Comparison of ENCODE assay signal across 25 cellular contexts in the genomic region with DNA sequence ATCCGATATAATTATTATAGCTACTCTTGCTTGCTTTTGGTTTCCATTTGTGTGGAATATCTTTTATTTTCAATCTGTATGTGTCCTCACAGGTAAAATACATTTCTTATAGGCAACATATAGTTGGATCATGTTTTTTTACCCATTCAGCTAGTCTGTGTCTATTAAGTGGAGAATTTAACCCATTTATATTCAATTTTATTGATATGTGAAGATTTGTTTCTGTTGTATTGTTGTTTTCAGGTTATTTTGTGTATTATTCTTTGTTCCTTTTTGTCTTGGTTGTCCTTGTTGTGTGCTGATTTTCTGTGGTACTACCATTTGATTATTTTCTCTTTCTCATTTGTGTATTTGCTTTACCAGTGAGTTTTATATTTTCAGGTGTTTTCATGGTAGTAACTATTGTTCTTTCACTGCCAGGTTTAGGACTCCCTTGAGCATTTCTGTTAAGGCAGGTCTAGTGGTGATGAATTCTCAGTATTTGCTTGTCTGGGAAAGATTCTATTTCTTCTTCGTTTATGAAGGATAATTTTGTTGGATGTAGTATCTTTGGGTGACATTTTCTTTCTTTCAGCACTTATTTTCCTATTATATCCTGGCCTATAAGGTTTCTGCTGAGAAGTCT.
A peak's percentile ranks its signal among the peaks of the same experiment; 100 is the strongest.
DNase-seq lines count a peak whose midpoint lies in the region; ATAC-seq, FAIRE-seq and TF ChIP-seq lines count a peak whose summit lies in the region.
"Had no signal": no experiment of that assay in that cellular context is flagged by ENCODE, and none has a peak within 500 bp of the region (broad histone marks: within the 10 kb centered on the region; RNA-seq: fewer than 3 reads in every experiment).

No MANE protein-coding gene starts in this region.

- intact Hi-C loops in natural killer cell (cut with micrococcal nuclease): no loop called here
- intact Hi-C loops in K562 (cut with micrococcal nuclease): no loop called here

- no peaks in the 10 kb centered on the region for H3K4me1 ChIP-seq in K562 (replicated peaks in 1 of 2; ENCODE audit: control insufficient read depth in 2 of 2, insufficient read depth in 2 of 2, low read length in 2 of 2)
- H3K4me1 ChIP-seq: A549, BE2C had no signal

- H3K4me3 Mint-ChIP-seq in natural killer cell treated with Interleukin-12 subunit alpha and Interleukin-12 subunit beta and Interleukin-15 and Interleukin-18, amount 100 ng/mL, for 72 hours: no peak overlapping the region
- H3K4me3 Mint-ChIP-seq in natural killer cell: no peak overlapping the region
- no peak overlapping the region for H3K4me3 Mint-ChIP-seq in stimulated activated effector memory CD8-positive, alpha-beta T cell treated with anti-CD3 and anti-CD28 coated beads, Interleukin-12 subunit alpha, Interleukin-12 subunit beta, amount 100 ng/mL, for 72 hours
- no peak overlapping the region for H3K4me3 Mint-ChIP-seq in osteocyte (ENCODE audit: unreplicated experiment)
- H3K4me3 Mint-ChIP-seq: GM23338, H9, HFFc6 had no signal

- H2AFZ ChIP-seq in K562 (ENCODE audit: low read depth, low read length): no peak overlapping the region
- H2AFZ ChIP-seq: GM23338 had no signal

- no peak overlapping the region for H3K4me3 ChIP-seq in K562
- H3K4me3 ChIP-seq: A549, GM23338 had no signal

- no peaks in the 10 kb centered on the region for H3K27me3 Mint-ChIP-seq in natural killer cell treated with Interleukin-12 subunit alpha and Interleukin-12 subunit beta and Interleukin-15 and Interleukin-18, amount 100 ng/mL, for 72 hours
- H3K27me3 Mint-ChIP-seq in natural killer cell (ENCODE audit: low read depth in 2 of 2) (no peaks in the 10 kb centered on the region), osteocyte (ENCODE audit: unreplicated experiment) (no peaks in the 10 kb centered on the region)
- H3K27me3 Mint-ChIP-seq: CD4-positive, alpha-beta memory T cell had no signal

- peak overlapping the region; percentile 49 to 74 for H3K27ac Mint-ChIP-seq in natural killer cell treated with Interleukin-12 subunit alpha and Interleukin-12 subunit beta and Interleukin-15 and Interleukin-18, amount 100 ng/mL, for 72 hours
- H3K27ac Mint-ChIP-seq in natural killer cell (peak overlapping the region in 1 of 2 donors; percentile 8), osteocyte (ENCODE audit: unreplicated experiment) (no peak overlapping the region)
- peak overlapping the region; percentile 12 for H3K27ac Mint-ChIP-seq in stimulated activated effector memory CD8-positive, alpha-beta T cell treated with anti-CD3 and anti-CD28 coated beads, Interleukin-12 subunit alpha, Interleukin-12 subunit beta, amount 100 ng/mL, for 72 hours
- H3K27ac Mint-ChIP-seq: GM23338, H9, HFFc6 had no signal

- H3K36me3 Mint-ChIP-seq in natural killer cell treated with Interleukin-12 subunit alpha and Interleukin-12 subunit beta and Interleukin-15 and Interleukin-18, amount 100 ng/mL, for 72 hours: peaks cover 75% of the 10 kb centered on the region
- peaks cover 19% of the 10 kb centered on the region for H3K36me3 Mint-ChIP-seq in natural killer cell
- H3K36me3 Mint-ChIP-seq in stimulated activated effector memory CD8-positive, alpha-beta T cell treated with anti-CD3 and anti-CD28 coated beads, Interleukin-12 subunit alpha, Interleukin-12 subunit beta, amount 100 ng/mL, for 72 hours: peaks cover 100% of the 10 kb centered on the region
- peaks cover 72% of the 10 kb centered on the region for H3K36me3 Mint-ChIP-seq in osteocyte (ENCODE audit: unreplicated experiment)

- CTCF ChIA-PET in K562 (lab: Yijun Ruan, JAX; ENCODE audit: low intra/inter-chr PET ratio): no interaction called here

- WGBS in K562 (ENCODE audit: insufficient coverage, low coverage, missing lambda C conversion rate): 78% methylated on average over 2 of the region's 2 CpGs

- peaks cover 61 to 65% of the 10 kb centered on the region in 2 donors for H3K4me1 Mint-ChIP-seq in natural killer cell treated with Interleukin-12 subunit alpha and Interleukin-12 subunit beta and Interleukin-15 and Interleukin-18, amount 100 ng/mL, for 72 hours (ENCODE audit: low read depth in 2 of 2)
- H3K4me1 Mint-ChIP-seq in natural killer cell: peaks cover 31 to 32% of the 10 kb centered on the region in 2 donors
- peaks cover 79% of the 10 kb centered on the region for H3K4me1 Mint-ChIP-seq in stimulated activated effector memory CD8-positive, alpha-beta T cell treated with anti-CD3 and anti-CD28 coated beads, Interleukin-12 subunit alpha, Interleukin-12 subunit beta, amount 100 ng/mL, for 72 hours
- peaks cover 8% of the 10 kb centered on the region for H3K4me1 Mint-ChIP-seq in osteocyte (ENCODE audit: unreplicated experiment)

- peaks cover 11% of the 10 kb centered on the region for H3K9me3 Mint-ChIP-seq in natural killer cell treated with Interleukin-12 subunit alpha and Interleukin-12 subunit beta and Interleukin-15 and Interleukin-18, amount 100 ng/mL, for 72 hours
- peaks cover 2 to 8% of the 10 kb centered on the region in 2 donors for H3K9me3 Mint-ChIP-seq in natural killer cell
- peaks cover 4% of the 10 kb centered on the region for H3K9me3 Mint-ChIP-seq in stimulated activated effector memory CD8-positive, alpha-beta T cell treated with anti-CD3 and anti-CD28 coated beads, Interleukin-12 subunit alpha, Interleukin-12 subunit beta, amount 100 ng/mL, for 72 hours
- peaks cover 18% of the 10 kb centered on the region for H3K9me3 Mint-ChIP-seq in osteocyte (ENCODE audit: unreplicated experiment)

- ATAC-seq in natural killer cell treated with Interleukin-12 subunit alpha and Interleukin-12 subunit beta and Interleukin-15 and Interleukin-18, amount 100 ng/mL, for 72 hours: no peak
- ATAC-seq in natural killer cell (no peak), K562 (no peak)
- no peak for ATAC-seq in stimulated activated effector memory CD8-positive, alpha-beta T cell treated with anti-CD3 and anti-CD28 coated beads, Interleukin-12 subunit alpha, Interleukin-12 subunit beta, amount 100 ng/mL, for 72 hours
- ATAC-seq: A549, GM23338, HCT116 had no signal

- no peaks in the 10 kb centered on the region; the same call in none of the 2 replicates for H3K9me3 ChIP-seq in K562 (replicated peaks; ENCODE audit: control insufficient read depth, insufficient read depth, low read depth, low read length)
- H3K9me3 ChIP-seq: BE2C had no signal

- TF ChIP-seq CTCF in natural killer cell (IDR thresholded peaks at IDR 0.05) (no peak), K562 (IDR thresholded peaks at IDR 0.05 in 2 of 3, conservative IDR thresholded peaks at IDR 0.05 in 1 of 3; ENCODE audit: insufficient read depth in 2 of 3, low read depth in 1 of 3, low read length in 3 of 3) (no peak), osteocyte (IDR thresholded peaks at IDR 0.05) (no peak)

- H3K79me2 ChIP-seq in K562 (ENCODE audit: control insufficient read depth, insufficient read depth, low read length): peaks cover 21% of the 10 kb centered on the region

- FAIRE-seq in K562 (lab: Jason Lieb, UNC): no peak
- FAIRE-seq: A549, GM12891, GM18507 had no signal

- no peak for TF ChIP-seq RAD21 in K562 (CRISPR knock-in tag; conservative IDR thresholded peaks at IDR 0.05 in 1 of 2, IDR thresholded peaks at IDR 0.05 in 1 of 2)

- in situ Hi-C loops in K562 (cut with MboI): no loop called here

- H3K27ac ChIP-seq in K562 (ENCODE audit: extremely low read depth, low read depth, low read length): no peak overlapping the region
- H3K27ac ChIP-seq: A549 had no signal

- peaks cover 24% of the 10 kb centered on the region for H3K36me3 ChIP-seq in K562 (ENCODE audit: control insufficient read depth, insufficient read depth, low read length)
- H3K36me3 ChIP-seq: BE2C had no signal

- H3K9me1 ChIP-seq in K562 (ENCODE audit: control insufficient read depth, insufficient read depth, low read length): no peaks in the 10 kb centered on the region

- TF ChIP-seq EP300 in K562 (IDR thresholded peaks at IDR 0.05; ENCODE audit: low read length): no peak

- TF ChIP-seq POLR2A in K562 (conservative IDR thresholded peaks at IDR 0.05): no peak

- POLR2A ChIA-PET in K562 (lab: Yijun Ruan, JAX): no interaction called here

- no peaks in the 10 kb centered on the region for H4K20me1 ChIP-seq in K562 (replicated peaks; ENCODE audit: control insufficient read depth, insufficient read depth, low read length)

- DNase-seq in natural killer cell treated with Interleukin-12 subunit alpha and Interleukin-12 subunit beta and Interleukin-15 and Interleukin-18, amount 100 ng/mL, for 72 hours (ENCODE audit: low spot score): no peak
- no peak for DNase-seq in natural killer cell
- no peak for DNase-seq in K562 (ENCODE audit: extremely low read depth in 1 of 4, low spot score in 3 of 4)
- no peak for DNase-seq in stimulated activated effector memory CD8-positive, alpha-beta T cell treated with anti-CD3 and anti-CD28 coated beads, Interleukin-12 subunit alpha, Interleukin-12 subunit beta, amount 100 ng/mL, for 72 hours (ENCODE audit: low spot score in 2 of 2)
- DNase-seq in NCI-H1417 treated with DMSO at 0.1 percent for 48 hours (lab: John Stamatoyannopoulos, UW): no peak
- no peak for DNase-seq in osteocyte (ENCODE audit: extremely low spot score, unreplicated experiment)
- no peak for DNase-seq in NCI-H2029 treated with DMSO at 0.1 percent for 48 hours (lab: John Stamatoyannopoulos, UW)
- DNase-seq: 8988T; ACHN; AML-193; BE2C; C1 segment of cervical spinal cord; Calu3; CD4-positive, alpha-beta memory T cell; COR-L47; DMS53; DMS79 treated with DMSO at 0.1 percent for 48 hours; GF-D8; H9; HFFc6 had no signal

- no peaks in the 10 kb centered on the region for H3K27me3 ChIP-seq in K562 (ENCODE audit: control insufficient read depth in 2 of 2, insufficient read depth in 2 of 2, low read length in 2 of 2)
- H3K27me3 ChIP-seq: BE2C had no signal

- no peak overlapping the region for H3K4me2 ChIP-seq in K562 (ENCODE audit: insufficient read depth, low read length)
- H3K4me2 ChIP-seq: A549, GM23338 had no signal

- no peak overlapping the region for H3K9ac ChIP-seq in K562 (ENCODE audit: insufficient read depth in 1 of 2, low read depth in 2 of 2, low read length in 2 of 2)

- BruUV-seq in K562 (replicated peaks; lab: Mats Ljungman, UMichigan): no TSS peak

TF ChIP-seq in K562, 482 proteins besides CTCF, POLR2A, EP300 and RAD21:
- TF ChIP-seq ZNF507 (tag; conservative IDR thresholded peaks at IDR 0.05) (peak; percentile 94), HDAC8 (tag; IDR thresholded peaks at IDR 0.05) (no peak)
